In the genomic region with DNA sequence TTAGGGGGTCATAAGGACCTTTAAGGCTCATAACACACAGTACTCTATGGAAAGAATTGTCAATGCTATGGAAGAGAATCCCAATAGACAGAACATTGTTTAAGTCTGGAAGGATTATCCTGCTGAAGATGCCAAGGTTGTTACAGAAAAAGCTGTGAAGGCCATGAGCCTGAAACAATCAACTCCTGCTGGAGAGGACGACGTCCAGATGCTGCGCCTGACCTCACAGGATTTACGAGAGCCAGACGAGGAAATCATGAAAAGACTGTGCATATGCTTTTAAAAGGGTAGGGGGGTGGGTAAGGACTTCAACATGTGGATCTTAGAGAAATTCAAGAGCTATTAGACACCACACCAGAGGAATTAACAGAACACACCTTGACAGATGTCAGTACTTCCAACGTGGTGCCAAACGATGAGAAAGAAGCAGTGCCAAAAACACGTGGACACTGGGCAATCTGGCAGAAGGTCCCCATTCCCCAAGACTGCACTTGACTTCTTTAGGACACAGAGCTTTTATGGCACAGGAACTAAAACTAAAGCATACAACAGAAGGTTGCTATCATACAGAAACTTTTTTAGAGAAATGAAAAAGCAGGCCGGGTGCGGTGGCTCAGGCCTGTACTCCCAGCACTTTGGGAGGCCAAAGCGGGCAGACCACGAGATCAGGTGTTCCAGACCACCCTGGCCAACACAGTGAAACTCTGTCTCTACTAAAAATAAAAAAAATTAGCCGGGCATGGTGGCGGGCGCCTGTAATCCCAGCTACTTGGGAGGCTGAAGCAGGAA, we compare ENCODE assay signal across 1 cellular context.
TF ChIP-seq lines count a peak whose summit lies in the region.

No MANE protein-coding gene starts in this region.

TF ChIP-seq in endothelial cell of umbilical vein, 7 proteins besides CTCF, POLR2A, EP300 and RAD21:
- no peak for TF ChIP-seq MYC (IDR thresholded peaks at IDR 0.05; ENCODE audit: low read depth, low read length)
- no peak for TF ChIP-seq POLR2AphosphoS5 (IDR thresholded peaks at IDR 0.05; ENCODE audit: insufficient read depth, low read depth, low read length)
- TF ChIP-seq, protein P1, sequence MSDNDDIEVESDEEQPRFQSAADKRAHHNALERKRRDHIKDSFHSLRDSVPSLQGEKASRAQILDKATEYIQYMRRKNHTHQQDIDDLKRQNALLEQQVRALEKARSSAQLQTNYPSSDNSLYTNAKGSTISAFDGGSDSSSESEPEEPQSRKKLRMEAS (IDR thresholded peaks at IDR 0.05; ENCODE audit: insufficient read depth, insufficient read length) = no peak
- no peak for TF ChIP-seq JUN (IDR thresholded peaks at IDR 0.05; ENCODE audit: borderline replicate concordance, insufficient read depth, insufficient read length, low read depth)
- TF ChIP-seq GATA2 (IDR thresholded peaks at IDR 0.05; ENCODE audit: insufficient read depth, insufficient read length, low read depth, low read length) = no peak
- no peak for TF ChIP-seq FOS (IDR thresholded peaks at IDR 0.05; ENCODE audit: borderline replicate concordance, insufficient read depth, low read length)
- TF ChIP-seq EZH2 (IDR thresholded peaks at IDR 0.05; ENCODE audit: borderline replicate concordance, low read depth, low read length, severe bottlenecking) = no peak
TF ChIP-seq in endothelial cell of umbilical vein: peak in this region for 0.
